ENCODE assay signal across 8 cellular contexts in the genomic region with DNA sequence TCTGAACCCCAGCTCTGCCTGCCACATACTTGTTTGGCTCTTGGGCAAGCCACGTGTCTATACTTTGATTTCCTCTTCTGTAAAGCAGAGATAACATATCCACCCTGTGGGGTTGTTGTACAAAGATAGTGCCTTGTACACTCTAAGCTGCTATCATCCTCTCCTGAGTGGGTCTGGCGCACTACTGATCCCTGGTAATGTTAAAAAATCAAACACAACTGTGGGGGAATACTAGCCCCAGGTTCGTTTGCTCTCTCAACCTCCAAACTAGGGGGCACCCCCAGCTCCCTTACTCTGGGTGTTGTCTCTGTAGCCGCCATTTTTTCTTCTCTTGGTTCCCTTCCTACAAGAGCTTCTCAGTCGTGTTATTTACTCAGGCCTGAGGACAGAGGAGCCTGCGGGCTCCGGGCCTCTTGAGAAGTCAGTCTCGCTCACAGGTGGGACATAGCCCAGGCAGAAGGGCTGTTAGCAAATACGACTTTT. TPM values are rescaled to one million over a fixed set of nuclear protein-coding genes. Genes with fewer than 3 reads are reported as not detected.
DNase-seq lines count a peak whose midpoint lies in the region; ATAC-seq and TF ChIP-seq lines count a peak whose summit lies in the region.

No MANE protein-coding gene starts in this region.

- peak overlapping the region; percentile 94 for H3K27ac ChIP-seq in VCaP

- ATAC-seq in HG03039 (IDR thresholded peaks at IDR 0.05; ENCODE audit: unreplicated experiment): no peak
- ATAC-seq in GM19035 (IDR thresholded peaks at IDR 0.05; ENCODE audit: unreplicated experiment): no peak

- peaks cover 6% of the 10 kb centered on the region for H3K36me3 Mint-ChIP-seq in glutamatergic neuron (ENCODE audit: unreplicated experiment)
- H3K36me3 Mint-ChIP-seq in stimulated activated naive CD8-positive, alpha-beta T cell treated with anti-CD3 and anti-CD28 coated beads, Interleukin-15, Interleukin-2, amounts not matched to agents 100 ng/mL and 50 ng/mL, for 24 hours (ENCODE audit: low read depth): peaks cover 39% of the 10 kb centered on the region

- H3K27ac Mint-ChIP-seq in glutamatergic neuron (ENCODE audit: unreplicated experiment): peak overlapping the region; percentile 38
- H3K27ac Mint-ChIP-seq in stimulated activated naive CD8-positive, alpha-beta T cell treated with anti-CD3 and anti-CD28 coated beads, Interleukin-15, Interleukin-2, amounts not matched to agents 100 ng/mL and 50 ng/mL, for 24 hours: peak overlapping the region; percentile 99

- no peak for TF ChIP-seq CTCF in VCaP (conservative IDR thresholded peaks at IDR 0.05)
- TF ChIP-seq CTCF in glutamatergic neuron (IDR thresholded peaks at IDR 0.05; ENCODE audit: partially characterized antibody, unreplicated experiment): no peak

- peaks cover 3% of the 10 kb centered on the region for H3K27me3 Mint-ChIP-seq in glutamatergic neuron (ENCODE audit: unreplicated experiment)
- no peaks in the 10 kb centered on the region for H3K27me3 Mint-ChIP-seq in stimulated activated naive CD8-positive, alpha-beta T cell treated with anti-CD3 and anti-CD28 coated beads, Interleukin-15, Interleukin-2, amounts not matched to agents 100 ng/mL and 50 ng/mL, for 24 hours

- DNase-seq in DMS53 (lab: John Stamatoyannopoulos, UW) (peak; percentile 32), DMS53 treated with DMSO at 0.1 percent for 48 hours (lab: John Stamatoyannopoulos, UW; ENCODE audit: unreplicated experiment) (no peak), glutamatergic neuron (no peak), OCI-M2 (lab: John Stamatoyannopoulos, UW; ENCODE audit: unreplicated experiment) (no peak)

- peak overlapping the region; percentile 88 for H3K4me3 Mint-ChIP-seq in glutamatergic neuron (ENCODE audit: unreplicated experiment)
- peak overlapping the region; percentile 95 for H3K4me3 Mint-ChIP-seq in stimulated activated naive CD8-positive, alpha-beta T cell treated with anti-CD3 and anti-CD28 coated beads, Interleukin-15, Interleukin-2, amounts not matched to agents 100 ng/mL and 50 ng/mL, for 24 hours

- peaks cover 5% of the 10 kb centered on the region for H3K4me1 Mint-ChIP-seq in glutamatergic neuron (ENCODE audit: low read depth, unreplicated experiment)
- peaks cover 55% of the 10 kb centered on the region for H3K4me1 Mint-ChIP-seq in stimulated activated naive CD8-positive, alpha-beta T cell treated with anti-CD3 and anti-CD28 coated beads, Interleukin-15, Interleukin-2, amounts not matched to agents 100 ng/mL and 50 ng/mL, for 24 hours (ENCODE audit: low read depth)

- peaks cover 9% of the 10 kb centered on the region for H3K9me3 Mint-ChIP-seq in glutamatergic neuron (ENCODE audit: unreplicated experiment)
- no peaks in the 10 kb centered on the region for H3K9me3 Mint-ChIP-seq in stimulated activated naive CD8-positive, alpha-beta T cell treated with anti-CD3 and anti-CD28 coated beads, Interleukin-15, Interleukin-2, amounts not matched to agents 100 ng/mL and 50 ng/mL, for 24 hours

RNA-seq across cellular contexts. Expression of a gene that starts 1.0 kb away (rescaled TPM):
- total RNA-seq in glutamatergic neuron (ENCODE audit: unreplicated experiment): 28.8 TPM

RNA-seq across cellular contexts. Expression of a gene that starts 15.9 kb away (rescaled TPM):
- total RNA-seq in glutamatergic neuron (ENCODE audit: unreplicated experiment): 13.3 TPM

RNA-seq across cellular contexts. Expression of a gene that starts 22.8 kb away (rescaled TPM):
- 35.4 TPM for total RNA-seq in glutamatergic neuron (ENCODE audit: unreplicated experiment)

RNA-seq across cellular contexts. Expression of a gene that starts 36.8 kb away (rescaled TPM):
- 154 TPM for total RNA-seq in glutamatergic neuron (ENCODE audit: unreplicated experiment)

RNA-seq across cellular contexts. Expression of a gene that starts 42.0 kb away (rescaled TPM):
- total RNA-seq in glutamatergic neuron (ENCODE audit: unreplicated experiment): 71.2 TPM
